In genomic region chr9:85212209-85212608, GRCh38 we compare ENCODE assay signal across 13 cellular contexts.
DNase-seq lines count a peak whose midpoint lies in the region; ATAC-seq and TF ChIP-seq lines count a peak whose summit lies in the region.
"Had no signal": no experiment of that assay in that cellular context is flagged by ENCODE, and none has a peak within 500 bp of the region (broad histone marks: within the 10 kb centered on the region; RNA-seq: fewer than 3 reads in every experiment).

No MANE protein-coding gene starts in this region.

- no peak overlapping the region for H3K27ac Mint-ChIP-seq in activated CD8-positive, alpha-beta memory T cell treated with anti-CD3 and anti-CD28 coated beads, Interleukin-2, amount 10 ng/mL, durations not matched to agents 7 days and 5 days
- H3K27ac Mint-ChIP-seq: natural killer cell had no signal

- H3K4me1 ChIP-seq in HEK293 (ENCODE audit: control insufficient read depth, insufficient read depth, low read length) (peaks cover 4% of the 10 kb centered on the region; the same call in 1 of the 2 replicates), smooth muscle cell (ENCODE audit: low read depth) (no peaks in the 10 kb centered on the region)
- H3K4me1 ChIP-seq: thyroid gland had no signal

- H4K20me1 ChIP-seq in smooth muscle cell (ENCODE audit: low read depth), result no peaks in the 10 kb centered on the region

- no peak overlapping the region for H2AFZ ChIP-seq in smooth muscle cell (ENCODE audit: low read depth)

- H3K79me2 ChIP-seq in smooth muscle cell (ENCODE audit: low read depth), result no peaks in the 10 kb centered on the region

- in situ Hi-C loops in astrocyte of the cerebellum (cut with HindIII; ENCODE audit: low sequenced_read_pairs), result no loop called here

- H3K36me3 Mint-ChIP-seq in activated CD8-positive, alpha-beta memory T cell treated with anti-CD3 and anti-CD28 coated beads, Interleukin-2, amount 10 ng/mL, durations not matched to agents 7 days and 5 days, result no peaks in the 10 kb centered on the region
- H3K36me3 Mint-ChIP-seq: natural killer cell had no signal

- no peaks in the 10 kb centered on the region for H3K27me3 ChIP-seq in smooth muscle cell (ENCODE audit: low read depth)
- H3K27me3 ChIP-seq: thyroid gland had no signal

- CTCF ChIA-PET in HEK293 (lab: Yijun Ruan, JAX), result no interaction called here
- CTCF ChIA-PET in activated CD8-positive, alpha-beta memory T cell treated with anti-CD3 and anti-CD28 coated beads, Interleukin-2, amount 10 ng/mL, durations not matched to agents 7 days and 5 days (lab: Charles Lee), result no interaction called here

- no peaks in the 10 kb centered on the region for H3F3A ChIP-seq in smooth muscle cell (ENCODE audit: low read depth)

- H3K27ac ChIP-seq in HEK293 (ENCODE audit: extremely low read depth, low read depth, low read length) (no peak overlapping the region), smooth muscle cell (ENCODE audit: low read depth) (peak overlapping the region; percentile 54)
- H3K27ac ChIP-seq: thyroid gland had no signal

- H3K9me3 Mint-ChIP-seq in activated CD8-positive, alpha-beta memory T cell treated with anti-CD3 and anti-CD28 coated beads, Interleukin-2, amount 10 ng/mL, durations not matched to agents 7 days and 5 days (ENCODE audit: low read depth), result peaks cover 2% of the 10 kb centered on the region

- H3K9me3 ChIP-seq in HEK293 (ENCODE audit: control insufficient read depth, insufficient read depth, low read depth, low read length) (no peaks in the 10 kb centered on the region), smooth muscle cell (replicated peaks; ENCODE audit: low read depth) (no peaks in the 10 kb centered on the region)
- H3K9me3 ChIP-seq: thyroid gland had no signal

- H3K4me2 ChIP-seq in smooth muscle cell, result peak overlapping the region; percentile 61

- H3K4me3 ChIP-seq in HEK293 (ENCODE audit: low read depth, low read length), result no peak overlapping the region
- no peak overlapping the region for H3K4me3 ChIP-seq in astrocyte of the cerebellum (ENCODE audit: low read depth, low read length)
- H3K4me3 ChIP-seq in smooth muscle cell, result no peak overlapping the region
- H3K4me3 ChIP-seq: thyroid gland had no signal

- no peak for ATAC-seq in activated CD8-positive, alpha-beta memory T cell treated with anti-CD3 and anti-CD28 coated beads, Interleukin-2, amount 10 ng/mL, durations not matched to agents 7 days and 5 days
- ATAC-seq in HG03565 (IDR thresholded peaks at IDR 0.05; ENCODE audit: unreplicated experiment), result no peak
- ATAC-seq: natural killer cell had no signal

- TF ChIP-seq CTCF in HEK293 (tag by site-specific recombination; IDR thresholded peaks at IDR 0.05), result no peak
- no peak for TF ChIP-seq CTCF in astrocyte of the cerebellum (IDR thresholded peaks at IDR 0.05; ENCODE audit: low read depth, low read length, missing control alignments)
- no peak for TF ChIP-seq CTCF in smooth muscle cell (IDR thresholded peaks at IDR 0.05; ENCODE audit: borderline replicate concordance, insufficient read depth, poor library complexity, severe bottlenecking)

- H3K36me3 ChIP-seq in HEK293 (ENCODE audit: control insufficient read depth in 2 of 2, insufficient read depth in 1 of 2, low read length in 2 of 2) (no peaks in the 10 kb centered on the region), smooth muscle cell (ENCODE audit: low read depth) (no peaks in the 10 kb centered on the region)
- H3K36me3 ChIP-seq: thyroid gland had no signal

- DNase-seq in astrocyte of the cerebellum (ENCODE audit: low read depth) (peak; percentile 34), glomerular visceral epithelial cell (ENCODE audit: extremely low spot score) (peak; percentile 33), smooth muscle cell (lab: John Stamatoyannopoulos, UW; ENCODE audit: unreplicated experiment) (no peak), NCI-H345 (lab: John Stamatoyannopoulos, UW) (no peak), SHP77 treated with DMSO at 0.1 percent for 48 hours (lab: John Stamatoyannopoulos, UW) (no peak)
- DNase-seq in activated CD8-positive, alpha-beta memory T cell treated with anti-CD3 and anti-CD28 coated beads, Interleukin-2, amount 10 ng/mL, durations not matched to agents 7 days and 5 days, result no peak
- DNase-seq: activated CD4-positive, alpha-beta T cell treated with anti-CD3 and anti-CD28 coated beads, Interleukin-2, amount 50 U/mL, for 4 hours; activated effector memory CD4-positive, alpha-beta T cell treated with anti-CD3 and anti-CD28 coated beads, Interleukin-2, amount 50 U/mL, for 16 hours; natural killer cell; thyroid gland had no signal

- WGBS in smooth muscle cell (ENCODE audit: low lambda C conversion rate), result 14% methylated on average over 4 of the region's 4 CpGs

- H3K4me1 Mint-ChIP-seq in activated CD8-positive, alpha-beta memory T cell treated with anti-CD3 and anti-CD28 coated beads, Interleukin-2, amount 10 ng/mL, durations not matched to agents 7 days and 5 days, result peaks cover 6% of the 10 kb centered on the region
- H3K4me1 Mint-ChIP-seq: central memory CD8-positive, alpha-beta T cell; natural killer cell had no signal

- H3K4me3 Mint-ChIP-seq in activated CD8-positive, alpha-beta memory T cell treated with anti-CD3 and anti-CD28 coated beads, Interleukin-2, amount 10 ng/mL, durations not matched to agents 7 days and 5 days, result no peak overlapping the region
- H3K4me3 Mint-ChIP-seq: central memory CD8-positive, alpha-beta T cell; natural killer cell had no signal

- H3K27me3 Mint-ChIP-seq in activated CD8-positive, alpha-beta memory T cell treated with anti-CD3 and anti-CD28 coated beads, Interleukin-2, amount 10 ng/mL, durations not matched to agents 7 days and 5 days, result peaks cover 8% of the 10 kb centered on the region

- POLR2A ChIA-PET in HEK293 (lab: Yijun Ruan, JAX), result no interaction called here

- peak overlapping the region; percentile 17 for H3K9ac ChIP-seq in smooth muscle cell (ENCODE audit: low read depth)

TF ChIP-seq in HEK293, 187 proteins besides CTCF, POLR2A, EP300 and RAD21 (continues in another document):
- no peak for TF ChIP-seq ZFP41 (tag by site-specific recombination; IDR thresholded peaks at IDR 0.05; ENCODE audit: borderline replicate concordance)
- TF ChIP-seq KLF9 (tag by site-specific recombination; IDR thresholded peaks at IDR 0.05; ENCODE audit: low read depth), result no peak
- TF ChIP-seq, protein P1, sequence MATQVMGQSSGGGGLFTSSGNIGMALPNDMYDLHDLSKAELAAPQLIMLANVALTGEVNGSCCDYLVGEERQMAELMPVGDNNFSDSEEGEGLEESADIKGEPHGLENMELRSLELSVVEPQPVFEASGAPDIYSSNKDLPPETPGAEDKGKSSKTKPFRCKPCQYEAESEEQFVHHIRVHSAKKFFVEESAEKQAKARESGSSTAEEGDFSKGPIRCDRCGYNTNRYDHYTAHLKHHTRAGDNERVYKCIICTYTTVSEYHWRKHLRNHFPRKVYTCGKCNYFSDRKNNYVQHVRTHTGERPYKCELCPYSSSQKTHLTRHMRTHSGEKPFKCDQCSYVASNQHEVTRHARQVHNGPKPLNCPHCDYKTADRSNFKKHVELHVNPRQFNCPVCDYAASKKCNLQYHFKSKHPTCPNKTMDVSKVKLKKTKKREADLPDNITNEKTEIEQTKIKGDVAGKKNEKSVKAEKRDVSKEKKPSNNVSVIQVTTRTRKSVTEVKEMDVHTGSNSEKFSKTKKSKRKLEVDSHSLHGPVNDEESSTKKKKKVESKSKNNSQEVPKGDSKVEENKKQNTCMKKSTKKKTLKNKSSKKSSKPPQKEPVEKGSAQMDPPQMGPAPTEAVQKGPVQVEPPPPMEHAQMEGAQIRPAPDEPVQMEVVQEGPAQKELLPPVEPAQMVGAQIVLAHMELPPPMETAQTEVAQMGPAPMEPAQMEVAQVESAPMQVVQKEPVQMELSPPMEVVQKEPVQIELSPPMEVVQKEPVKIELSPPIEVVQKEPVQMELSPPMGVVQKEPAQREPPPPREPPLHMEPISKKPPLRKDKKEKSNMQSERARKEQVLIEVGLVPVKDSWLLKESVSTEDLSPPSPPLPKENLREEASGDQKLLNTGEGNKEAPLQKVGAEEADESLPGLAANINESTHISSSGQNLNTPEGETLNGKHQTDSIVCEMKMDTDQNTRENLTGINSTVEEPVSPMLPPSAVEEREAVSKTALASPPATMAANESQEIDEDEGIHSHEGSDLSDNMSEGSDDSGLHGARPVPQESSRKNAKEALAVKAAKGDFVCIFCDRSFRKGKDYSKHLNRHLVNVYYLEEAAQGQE (tag by site-specific recombination; IDR thresholded peaks at IDR 0.05), result no peak
- TF ChIP-seq ZNF335 (tag by site-specific recombination; conservative IDR thresholded peaks at IDR 0.05), result peak; percentile 65
- no peak for TF ChIP-seq ZNF571 (tag by site-specific recombination; IDR thresholded peaks at IDR 0.05)
- 0 out of 2 replicates have a peak, but pooled peaks have one; percentile 46 for TF ChIP-seq HIC1 (tag by site-specific recombination; IDR thresholded peaks at IDR 0.05)
- 0 out of 2 replicates have a peak, but pooled peaks have one; percentile 52 for TF ChIP-seq ZNF18 (tag by site-specific recombination; IDR thresholded peaks at IDR 0.05)

Comparison
In these comparisons a context has a peak if more than half of its experiments do, and no peak if none do; other contexts are left out.
1. DNase-seq: peak in astrocyte of the cerebellum (single experiment) and glomerular visceral epithelial cell (single experiment); none in smooth muscle cell (single experiment), activated CD8-positive, alpha-beta memory T cell treated with anti-CD3 and anti-CD28 coated beads, Interleukin-2, amount 10 ng/mL, durations not matched to agents 7 days and 5 days (single experiment), NCI-H345 (single experiment) and SHP77 treated with DMSO at 0.1 percent for 48 hours (single experiment).